30 cellular contexts compared by ENCODE assay signal in genomic region chr1:32208463-32208862, GRCh38. TPM values are rescaled to one million over a fixed set of nuclear protein-coding genes. Genes with fewer than 3 reads are reported as not detected.
A peak's percentile ranks its signal among the peaks of the same experiment; 100 is the strongest.
DNase-seq lines count a peak whose midpoint lies in the region; ATAC-seq and TF ChIP-seq lines count a peak whose summit lies in the region.
"Had no signal": no experiment of that assay in that cellular context is flagged by ENCODE, and none has a peak within 500 bp of the region (broad histone marks: within the 10 kb centered on the region; RNA-seq: fewer than 3 reads in every experiment).

No MANE protein-coding gene starts in this region.

- POLR2A ChIA-PET in PC-9 (lab: Charles Lee; ENCODE audit: unreplicated experiment) (interaction anchor here (0.6 kb wide), 1 partner anchor 168 kb away, joined by 5 read pairs; no protein-coding TSS in a partner anchor), Caco-2 (lab: Charles Lee) (no interaction called here)

- peaks cover 24% of the 10 kb centered on the region for H3K4me1 ChIP-seq in PC-9 (replicated peaks; ENCODE audit: insufficient read depth)
- H3K4me1 ChIP-seq in stomach = peaks cover 12 to 30% (median 26%) of the 10 kb centered on the region in 4 donors
- H3K4me1 ChIP-seq in Caco-2 = no peaks in the 10 kb centered on the region

- no peak for TF ChIP-seq EP300 in stomach (IDR thresholded peaks at IDR 0.05)

- H3K27ac Mint-ChIP-seq in memory B cell (no peak overlapping the region), Caco-2 (ENCODE audit: unreplicated experiment) (no peak overlapping the region)
- H3K27ac Mint-ChIP-seq: activated CD4-positive, alpha-beta memory T cell treated with anti-CD3 and anti-CD28 coated beads, Interleukin-2, amount 10 ng/mL, durations not matched to agents 7 days and 5 days; activated T-helper 17 cell treated with anti-CD3 and anti-CD28 coated beads, Interleukin-2, amount 50 U/mL, for 72 hours; endodermal cell had no signal

- CTCF ChIA-PET in PC-9 (lab: Charles Lee) = no interaction called here
- CTCF ChIA-PET in Caco-2 (lab: Charles Lee) = no interaction called here

- no peaks in the 10 kb centered on the region for H3K9me3 ChIP-seq in PC-9 (ENCODE audit: insufficient read depth, low read depth)
- no peaks in the 10 kb centered on the region for H3K9me3 ChIP-seq in stomach
- no peaks in the 10 kb centered on the region for H3K9me3 ChIP-seq in Caco-2
- H3K9me3 ChIP-seq: neutrophil, thoracic aorta, vagina had no signal

- H3K4me2 ChIP-seq in PC-9 = peak overlapping the region; percentile 23

- H3K36me3 ChIP-seq in PC-9 (ENCODE audit: low read depth) (0 out of 2 replicates have a peak, but pooled peaks cover 10% of the 10 kb centered on the region), stomach (peaks cover 0 to 3% (median 2%) of the 10 kb centered on the region in 4 donors), Caco-2 (ENCODE audit: control insufficient read depth, insufficient read depth, low read length) (no peaks in the 10 kb centered on the region)
- H3K36me3 ChIP-seq: thoracic aorta, vagina had no signal

- peak; percentile 68 for ATAC-seq in memory B cell (ENCODE audit: low read depth)
- ATAC-seq: activated naive CD4-positive, alpha-beta T cell treated with anti-CD3 and anti-CD28 coated beads, Interleukin-2, amount 50 U/mL, for 72 hours; activated T-helper 17 cell treated with anti-CD3 and anti-CD28 coated beads, Interleukin-2, amount 50 U/mL, for 72 hours; HepG2; sciatic nerve had no signal

- WGBS in stomach, 5 donors = 78 to 82% (median 80%) methylated on average over 7 of the region's 7 CpGs

- no TSS peak for BruUV-seq in PC-9 (replicated peaks; lab: Mats Ljungman, UMichigan)
- no TSS peak for BruUV-seq in Caco-2 (replicated peaks; lab: Mats Ljungman, UMichigan)

- H4K20me1 ChIP-seq in PC-9 (ENCODE audit: insufficient read depth) = no peaks in the 10 kb centered on the region

- intact Hi-C loops in PC-9 (cut with micrococcal nuclease; ENCODE audit: unreplicated experiment) (no loop called here), stomach (cut with DNase I; ENCODE audit: low total_unique reads) (no loop called here), Caco-2 (cut with micrococcal nuclease; ENCODE audit: unreplicated experiment) (no loop called here)

- H3K27ac ChIP-seq in PC-9 (no peak overlapping the region), stomach (peak overlapping the region; percentile 18 to 65 (median 46))
- H3K27ac ChIP-seq: GM23248, neutrophil, thoracic aorta, vagina had no signal

- H3K9me2 ChIP-seq in PC-9 (ENCODE audit: insufficient read depth) = no peaks in the 10 kb centered on the region

- H3K4me1 Mint-ChIP-seq in memory B cell (peaks cover 21% of the 10 kb centered on the region), Caco-2 (ENCODE audit: low read depth, unreplicated experiment) (no peaks in the 10 kb centered on the region)

- H3K27me3 Mint-ChIP-seq in memory B cell (no peaks in the 10 kb centered on the region), Caco-2 (ENCODE audit: insufficient read depth, unreplicated experiment) (no peaks in the 10 kb centered on the region)
- H3K27me3 Mint-ChIP-seq: activated CD4-positive, alpha-beta memory T cell treated with anti-CD3 and anti-CD28 coated beads, Interleukin-2, amount 10 ng/mL, durations not matched to agents 7 days and 5 days; activated T-helper 17 cell treated with anti-CD3 and anti-CD28 coated beads, Interleukin-2, amount 50 U/mL, for 72 hours had no signal

- peak; percentile 25 for DNase-seq in DMS79 treated with DMSO at 0.1 percent for 48 hours (lab: John Stamatoyannopoulos, UW)
- no peak for DNase-seq in DMS79 (lab: John Stamatoyannopoulos, UW)
- DNase-seq in PC-9 = no peak
- DNase-seq in memory B cell (ENCODE audit: low spot score in 2 of 2) = no peak
- DNase-seq in stomach = no peak
- DNase-seq in Caco-2 = no peak
- no peak for DNase-seq in middle frontal gyrus (ENCODE audit: extremely low spot score, low spot score)
- DNase-seq in CD1c-positive myeloid dendritic cell (ENCODE audit: extremely low spot score) = no peak
- DNase-seq: 8988T; activated CD4-positive, alpha-beta memory T cell treated with anti-CD3 and anti-CD28 coated beads, Interleukin-2, amount 10 ng/mL, durations not matched to agents 7 days and 5 days; activated CD4-positive, CD25-positive, alpha-beta regulatory T cell; aorta; cortex of kidney; endodermal cell; foreskin melanocyte; SIG-M5; stimulated activated CD4-positive, alpha-beta T cell treated with anti-CD3 and anti-CD28 coated beads, Interleukin-4, amount 100 ng/mL, for 4 hours; stimulated activated naive CD4-positive, alpha-beta T cell treated with Interleukin-2 at 50 U/mL for 16 hours had no signal

- H3K36me3 Mint-ChIP-seq in memory B cell (no peaks in the 10 kb centered on the region), Caco-2 (ENCODE audit: insufficient read depth, unreplicated experiment) (peaks cover 16% of the 10 kb centered on the region)

- H2AFZ ChIP-seq in PC-9 = no peak overlapping the region
- H2AFZ ChIP-seq: GM23248 had no signal

- H3K27me3 ChIP-seq in PC-9 (ENCODE audit: insufficient read depth, low read depth) (no peaks in the 10 kb centered on the region), stomach (no peaks in the 10 kb centered on the region), Caco-2 (replicated peaks; ENCODE audit: control insufficient read depth, insufficient read depth, low read length) (no peaks in the 10 kb centered on the region)
- H3K27me3 ChIP-seq: neutrophil, vagina had no signal

- H3K4me3 ChIP-seq in PC-9 = no peak overlapping the region
- H3K4me3 ChIP-seq in stomach = no peak overlapping the region
- H3K4me3 ChIP-seq in Caco-2 (ENCODE audit: low read depth, low read length) = no peak overlapping the region
- H3K4me3 ChIP-seq: GM23248, lung, thoracic aorta, vagina had no signal

- H3K79me2 ChIP-seq in PC-9 (ENCODE audit: low read depth) = 0 out of 2 replicates have a peak, but pooled peaks cover 15% of the 10 kb centered on the region

- H3K9me3 Mint-ChIP-seq in memory B cell (no peaks in the 10 kb centered on the region), Caco-2 (ENCODE audit: unreplicated experiment) (no peaks in the 10 kb centered on the region)
- H3K9me3 Mint-ChIP-seq: activated CD4-positive, alpha-beta memory T cell treated with anti-CD3 and anti-CD28 coated beads, Interleukin-2, amount 10 ng/mL, durations not matched to agents 7 days and 5 days; activated naive CD4-positive, alpha-beta T cell treated with anti-CD3 and anti-CD28 coated beads, Interleukin-2, amount 50 U/mL, for 72 hours; activated T-helper 17 cell treated with anti-CD3 and anti-CD28 coated beads, Interleukin-2, amount 50 U/mL, for 72 hours; endodermal cell had no signal

- no peak for TF ChIP-seq POLR2A in stomach (IDR thresholded peaks at IDR 0.05)

- TF ChIP-seq CTCF in PC-9 (conservative IDR thresholded peaks at IDR 0.05) (no peak), stomach (IDR thresholded peaks at IDR 0.05) (no peak), Caco-2 (IDR thresholded peaks at IDR 0.05; ENCODE audit: insufficient read depth in 1 of 2, low read depth in 1 of 2, low read length in 1 of 2, severe bottlenecking in 1 of 2, unreplicated experiment in 1 of 2) (no peak)

- peaks cover 51% of the 10 kb centered on the region for H3F3A ChIP-seq in PC-9 (ENCODE audit: insufficient read depth, low read depth)

- H3K4me3 Mint-ChIP-seq in memory B cell = no peak overlapping the region
- H3K4me3 Mint-ChIP-seq in Caco-2 (ENCODE audit: unreplicated experiment) = no peak overlapping the region
- H3K4me3 Mint-ChIP-seq: activated CD4-positive, alpha-beta memory T cell treated with anti-CD3 and anti-CD28 coated beads, Interleukin-2, amount 10 ng/mL, durations not matched to agents 7 days and 5 days; activated T-helper 17 cell treated with anti-CD3 and anti-CD28 coated beads, Interleukin-2, amount 50 U/mL, for 72 hours; endodermal cell had no signal

RNA-seq across cellular contexts. Expression of gene DCDC2B, which starts 0.4 kb away (rescaled TPM):
- total RNA-seq in PC-9 (2021) (not detected in 2 replicates), stomach (not detected), Caco-2 (2022) (not detected in 2 replicates)
- polyA plus RNA-seq in stomach = not detected
- total RNA-seq: aorta, cardiac septum, endodermal cell, esophagus mucosa, GM23248, HepG2, posterior vena cava, sciatic nerve, thoracic aorta, vagina had no signal
- polyA plus RNA-seq: aorta, HepG2 had no signal

RNA-seq across cellular contexts. Expression of gene IQCC, which starts 3.0 kb away (rescaled TPM):
- 4.9 and 5.0 TPM in 2 replicates for total RNA-seq in PC-9 (2021)
- 1 to 10 TPM in 4 of 5 donors, not detected in 1; 2.3 to 5.5 (median 2.9) TPM for total RNA-seq in stomach
- polyA plus RNA-seq in stomach = 1 to 10 TPM; 1.3 to 2.1 (median 1.7) TPM
- total RNA-seq in Caco-2 (2022) = 3.4 and 3.5 TPM in 2 replicates
- total RNA-seq: vagina had no signal

RNA-seq across cellular contexts. Expression of gene CCDC28B, which starts 8.1 kb away (rescaled TPM):
- total RNA-seq in PC-9 (2021) = 4.4 and 4.7 TPM in 2 replicates
- 10 to 100 TPM in 1 of 5 donors, 1 to 10 TPM in 1, under 1 TPM in 1, not detected in 2; 0.45 to 27.8 (median 5.3) TPM for total RNA-seq in stomach
- 10 to 100 TPM in 2 of 3 donors, 1 to 10 TPM in 1; 8.7 to 11.8 (median 10.7) TPM for polyA plus RNA-seq in stomach
- total RNA-seq in Caco-2 (2022) = 3.7 and 3.9 TPM in 2 replicates

RNA-seq across cellular contexts. Expression of gene TMEM234, which starts 13.7 kb away (rescaled TPM):
- total RNA-seq in PC-9 (2021) = 14.1 and 18.1 TPM in 2 replicates
- total RNA-seq in stomach = 100 to 1,000 TPM in 1 of 5 donors, 10 to 100 TPM in 4; 19.1 to 169 (median 27.1) TPM
- polyA plus RNA-seq in stomach = 10 to 100 TPM; 11.6 to 14.3 (median 13.4) TPM
- total RNA-seq in Caco-2 (2022) = 11.5 and 12.0 TPM in 2 replicates

RNA-seq across cellular contexts. Expression of gene EIF3I, which starts 13.7 kb away (rescaled TPM):
- total RNA-seq in PC-9 (2021) (199 and 229 TPM in 2 replicates), stomach (100 to 1,000 TPM in 2 of 5 donors, 10 to 100 TPM in 3; 21.1 to 444 (median 90.1) TPM), Caco-2 (2022) (128 and 153 TPM in 2 replicates)
- 100 to 1,000 TPM; 180 to 245 (median 198) TPM for polyA plus RNA-seq in stomach
